19 cellular contexts compared by ENCODE assay signal in genomic region chr11:134678152-134678551, GRCh38.
"Had no signal": no experiment of that assay in that cellular context is flagged by ENCODE, and none has a peak within 500 bp of the region (broad histone marks: within the 10 kb centered on the region; RNA-seq: fewer than 3 reads in every experiment).

No MANE protein-coding gene starts in this region.

- H3K36me3 ChIP-seq: SJCRH30 had no signal

- ATAC-seq: Panc1, Right ventricle myocardium inferior, SK-N-SH treated with all-trans-retinoic acid at 6 μM for 48 hours had no signal

- H3K4me3 ChIP-seq: SJCRH30 had no signal

- H3K4me1 ChIP-seq: SJCRH30 had no signal

- DNase-seq: KBM-7, MV-4-11, NCI-H1048, NCI-H1105, NCI-H1417, NCI-H1436 treated with DMSO at 0.1 percent for 48 hours, NCI-H1694, NCI-H1930, NCI-H2081, NCI-H2107, NCI-H2227 treated with DMSO at 0.1 percent for 48 hours, NCI-H524, NCI-H526 treated with DMSO at 0.1 percent for 48 hours, NCI-H748 treated with DMSO at 0.1 percent for 48 hours, SHP77 treated with DMSO at 0.1 percent for 48 hours, SJCRH30 had no signal

- H3K9me3 ChIP-seq: SJCRH30 had no signal

- H3K27ac ChIP-seq: SJCRH30 had no signal
